In the genomic region with DNA sequence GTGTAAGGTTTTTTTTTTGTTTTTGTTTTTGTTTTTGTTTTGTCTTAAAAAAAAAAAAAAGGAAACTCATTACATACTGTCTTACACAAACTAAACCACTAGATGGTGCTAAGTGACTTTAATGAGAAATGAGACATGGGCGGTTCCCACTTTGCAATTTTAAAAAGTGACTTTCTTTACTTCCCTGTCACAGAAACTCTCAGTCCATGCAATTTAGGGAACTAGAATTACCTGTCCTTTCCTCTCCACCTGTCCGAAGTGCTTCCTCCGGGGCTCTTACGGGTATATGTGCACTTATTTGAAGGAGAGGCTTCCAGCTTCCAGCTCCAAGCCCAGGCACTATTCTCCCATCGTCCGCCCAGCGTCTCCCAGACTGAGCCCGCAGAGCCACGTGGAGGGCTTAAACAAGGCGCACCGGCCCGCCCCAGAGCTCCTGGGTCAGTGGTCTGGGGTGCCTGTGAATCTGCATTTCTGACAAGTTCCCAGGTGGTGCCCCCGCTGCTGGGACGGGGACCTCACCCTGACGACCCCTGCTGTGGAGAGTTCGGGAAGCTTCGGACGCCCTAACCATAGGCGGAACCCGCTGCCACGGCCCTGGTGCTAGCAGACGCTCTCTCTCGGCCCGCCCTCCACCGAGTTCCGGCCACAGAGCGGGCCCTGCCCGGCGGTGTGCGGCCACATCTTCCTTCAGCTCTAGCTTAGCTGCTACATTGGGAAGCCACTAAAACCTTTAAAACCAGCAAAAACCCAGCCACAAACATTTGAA, we compare ENCODE assay signal across 8 cellular contexts. TPM values are rescaled to one million over a fixed set of nuclear protein-coding genes. Genes with fewer than 3 reads are reported as not detected.
DNase-seq lines count a peak whose midpoint lies in the region; ATAC-seq and TF ChIP-seq lines count a peak whose summit lies in the region.

No MANE protein-coding gene starts in this region.

- ATAC-seq in GM19328 (IDR thresholded peaks at IDR 0.05; ENCODE audit: unreplicated experiment) (peak; percentile 66), HG03442 (IDR thresholded peaks at IDR 0.05; ENCODE audit: unreplicated experiment) (peak; percentile 61)

- H3K9ac ChIP-seq in mucosa of rectum (ENCODE audit: low read depth in 1 of 2, low read length in 2 of 2) = peak overlapping the region; percentile 52 to 76

- H3K27me3 ChIP-seq in esophagus muscularis mucosa (no peaks in the 10 kb centered on the region), mucosa of rectum (ENCODE audit: control insufficient read depth in 2 of 2, insufficient read depth in 2 of 2, low read length in 2 of 2) (peaks cover 0 to 1% of the 10 kb centered on the region in 2 donors)

- no peak for TF ChIP-seq EP300 in esophagus muscularis mucosa (IDR thresholded peaks at IDR 0.05)

- H3K4me3 ChIP-seq in esophagus muscularis mucosa = peak overlapping the region; percentile 54 to 66 (median 59)
- peak overlapping the region; percentile 68 to 71 for H3K4me3 ChIP-seq in mucosa of rectum (ENCODE audit: low read length in 2 of 2)

- H3K27me3 Mint-ChIP-seq in stimulated activated naive CD8-positive, alpha-beta T cell treated with anti-CD3 and anti-CD28 coated beads, Interleukin-15, Interleukin-2, amounts not matched to agents 100 ng/mL and 50 ng/mL, for 24 hours = peaks cover 6% of the 10 kb centered on the region

- TF ChIP-seq POLR2A in esophagus muscularis mucosa (IDR thresholded peaks at IDR 0.05; ENCODE audit: low read depth) = no peak

- H3K4me1 Mint-ChIP-seq in stimulated activated naive CD8-positive, alpha-beta T cell treated with anti-CD3 and anti-CD28 coated beads, Interleukin-15, Interleukin-2, amounts not matched to agents 100 ng/mL and 50 ng/mL, for 24 hours (ENCODE audit: low read depth) = peaks cover 43% of the 10 kb centered on the region

- H3K4me3 Mint-ChIP-seq in stimulated activated naive CD8-positive, alpha-beta T cell treated with anti-CD3 and anti-CD28 coated beads, Interleukin-15, Interleukin-2, amounts not matched to agents 100 ng/mL and 50 ng/mL, for 24 hours = peak overlapping the region; percentile 78

- peak overlapping the region; percentile 90 for H3K27ac Mint-ChIP-seq in stimulated activated naive CD8-positive, alpha-beta T cell treated with anti-CD3 and anti-CD28 coated beads, Interleukin-15, Interleukin-2, amounts not matched to agents 100 ng/mL and 50 ng/mL, for 24 hours

- no peaks in the 10 kb centered on the region for H3K36me3 Mint-ChIP-seq in stimulated activated naive CD8-positive, alpha-beta T cell treated with anti-CD3 and anti-CD28 coated beads, Interleukin-15, Interleukin-2, amounts not matched to agents 100 ng/mL and 50 ng/mL, for 24 hours (ENCODE audit: low read depth)

- H3K27ac ChIP-seq in esophagus muscularis mucosa (replicated peaks in 1 of 4) (peak overlapping the region in 3 of 4 donors; percentile 1 to 53 (median 50)), mucosa of rectum (ENCODE audit: low read depth in 2 of 2, low read length in 2 of 2) (peak overlapping the region in 1 of 2 donors; percentile 17)

- intact Hi-C loops in esophagus muscularis mucosa (cut with DNase I) = loop anchor here (2.0 to 5.0 kb wide), 2 partner anchors 114 to 397 kb away; no protein-coding TSS in a partner anchor

- 3% methylated on average over 15 of the region's 30 CpGs for WGBS in esophagus muscularis mucosa

- H3K9me3 ChIP-seq in esophagus muscularis mucosa (no peaks in the 10 kb centered on the region), mucosa of rectum (ENCODE audit: control insufficient read depth in 2 of 2, low read length in 2 of 2) (no peaks in the 10 kb centered on the region)

- DNase-seq in CD1c-positive myeloid dendritic cell (ENCODE audit: extremely low spot score) = peak; percentile 87
- peak; percentile 35 for DNase-seq in NCI-H748 treated with DMSO at 0.1 percent for 48 hours (lab: John Stamatoyannopoulos, UW)
- DNase-seq in activated T-cell treated with anti-CD3 and anti-CD28 coated beads for 1 hour (ENCODE audit: low read depth) = peak; percentile 24
- DNase-seq in esophagus muscularis mucosa (ENCODE audit: extremely low spot score) = no peak

- H3K36me3 ChIP-seq in esophagus muscularis mucosa = peaks cover 0 to 4% (median 0%) of the 10 kb centered on the region in 4 donors
- no peaks in the 10 kb centered on the region for H3K36me3 ChIP-seq in mucosa of rectum (ENCODE audit: control insufficient read depth in 2 of 2, insufficient read depth in 2 of 2, low read length in 2 of 2)

- H3K4me1 ChIP-seq in esophagus muscularis mucosa = peaks cover 8 to 19% (median 15%) of the 10 kb centered on the region in 4 donors
- H3K4me1 ChIP-seq in mucosa of rectum (ENCODE audit: control insufficient read depth in 2 of 2, insufficient read depth in 2 of 2, low read length in 2 of 2) = peaks cover 7 to 8% of the 10 kb centered on the region in 2 donors

- H3K9me3 Mint-ChIP-seq in stimulated activated naive CD8-positive, alpha-beta T cell treated with anti-CD3 and anti-CD28 coated beads, Interleukin-15, Interleukin-2, amounts not matched to agents 100 ng/mL and 50 ng/mL, for 24 hours = no peaks in the 10 kb centered on the region

- TF ChIP-seq CTCF in esophagus muscularis mucosa (IDR thresholded peaks at IDR 0.05) = peak; percentile 62 to 82 (median 71)

RNA-seq across cellular contexts. Expression of a gene that starts 26.1 kb away (rescaled TPM):
- total RNA-seq in esophagus muscularis mucosa = 1 to 10 TPM; 2.7 to 7.3 (median 6.4) TPM
